In the genomic region with DNA sequence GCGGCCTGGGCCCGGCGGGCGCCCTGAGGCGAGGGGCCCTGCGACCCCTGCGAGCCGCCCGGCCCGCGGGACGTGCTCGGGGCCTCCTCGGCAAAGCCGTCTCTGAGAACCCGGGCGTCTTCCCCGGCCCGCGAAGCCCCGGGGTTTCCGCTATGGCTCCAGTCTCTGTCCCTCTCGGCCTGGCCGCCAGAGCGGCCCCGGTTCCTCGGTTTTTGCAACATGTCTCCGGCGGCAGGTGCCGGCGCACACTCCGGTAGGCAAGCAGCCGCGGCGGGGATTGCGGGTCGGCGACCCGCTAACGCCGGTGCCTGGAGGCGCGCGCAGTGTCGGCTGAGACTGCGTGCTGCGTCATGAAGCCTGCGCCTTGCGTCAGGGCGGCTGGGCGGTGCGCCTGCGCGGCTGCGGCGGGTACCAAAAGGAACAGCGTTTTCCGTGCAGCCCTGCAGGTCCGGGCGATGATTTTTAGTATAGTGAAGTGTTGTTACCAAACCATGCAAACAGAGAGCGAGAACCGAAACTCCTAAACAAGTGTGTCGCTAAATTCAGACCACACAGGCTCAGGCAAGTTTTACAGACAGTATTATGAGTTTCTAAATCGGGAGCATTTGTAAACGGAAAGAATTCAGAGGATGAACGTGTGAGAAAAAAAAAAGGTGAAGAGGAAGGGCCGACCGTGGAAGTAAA, we compare ENCODE assay signal across 1 cellular context.
TF ChIP-seq lines count a peak whose summit lies in the region.

TSS of gene NSMCE3 (minus strand) at position 338 of the 684 bp plus-strand sequence. CDS start at position 221, 117 bp downstream.

TF ChIP-seq in HepG2, 621 proteins besides CTCF, POLR2A, EP300 and RAD21 (continued from another document and continues in another):
- TF ChIP-seq, protein P1, sequence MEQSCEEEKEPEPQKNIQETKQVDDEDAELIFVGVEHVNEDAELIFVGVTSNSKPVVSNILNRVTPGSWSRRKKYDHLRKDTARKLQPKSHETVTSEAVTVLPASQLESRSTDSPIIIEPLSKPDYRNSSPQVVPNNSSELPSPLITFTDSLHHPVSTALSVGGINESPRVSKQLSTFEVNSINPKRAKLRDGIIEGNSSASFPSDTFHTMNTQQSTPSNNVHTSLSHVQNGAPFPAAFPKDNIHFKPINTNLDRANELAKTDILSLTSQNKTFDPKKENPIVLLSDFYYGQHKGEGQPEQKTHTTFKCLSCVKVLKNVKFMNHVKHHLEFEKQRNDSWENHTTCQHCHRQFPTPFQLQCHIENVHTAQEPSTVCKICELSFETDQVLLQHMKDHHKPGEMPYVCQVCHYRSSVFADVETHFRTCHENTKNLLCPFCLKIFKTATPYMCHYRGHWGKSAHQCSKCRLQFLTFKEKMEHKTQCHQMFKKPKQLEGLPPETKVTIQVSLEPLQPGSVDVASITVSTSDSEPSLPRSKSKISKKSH (CRISPR knock-in tag; IDR thresholded peaks at IDR 0.05; ENCODE audit: borderline replicate concordance): peak; percentile 58; the same call in 1 of the 2 replicates
- TF ChIP-seq NFYB (CRISPR knock-in tag; IDR thresholded peaks at IDR 0.05) (peak; percentile 38), NFE2 (CRISPR knock-in tag; IDR thresholded peaks at IDR 0.05) (no peak), KLF6 (CRISPR knock-in tag; IDR thresholded peaks at IDR 0.05) (peak; percentile 78), GTF3A (CRISPR knock-in tag; conservative IDR thresholded peaks at IDR 0.05) (no peak), HOXA5 (CRISPR knock-in tag; IDR thresholded peaks at IDR 0.05) (0 out of 2 replicates have a peak, but pooled peaks have one; percentile 48), TEAD3 (CRISPR knock-in tag; optimal IDR thresholded peaks at IDR 0.05; ENCODE audit: borderline replicate concordance) (no peak), IRF9 (CRISPR knock-in tag; IDR thresholded peaks at IDR 0.05; ENCODE audit: borderline replicate concordance) (peak; percentile 50; the same call in 1 of the 2 replicates), CREB1 (IDR thresholded peaks at IDR 0.05) (peak; percentile 79), CREB1 (CRISPR knock-in tag; IDR thresholded peaks at IDR 0.05) (peak; percentile 75; the same call in 1 of the 2 replicates), TMF1 (CRISPR knock-in tag; IDR thresholded peaks at IDR 0.05; ENCODE audit: low read depth) (no peak), ZNF317 (CRISPR knock-in tag; IDR thresholded peaks at IDR 0.05) (no peak), ZNF274 (CRISPR knock-in tag; IDR thresholded peaks at IDR 0.05) (peak; percentile 91), TBP (CRISPR knock-in tag; IDR thresholded peaks at IDR 0.05) (no peak), PHF8 (CRISPR knock-in tag; IDR thresholded peaks at IDR 0.05) (peak; percentile 98), ISX (CRISPR knock-in tag; conservative IDR thresholded peaks at IDR 0.05) (peak; percentile 39; the same call in 1 of the 2 replicates), YEATS4 (CRISPR knock-in tag; IDR thresholded peaks at IDR 0.05; ENCODE audit: borderline replicate concordance) (peak; percentile 65), MTA1 (CRISPR knock-in tag; IDR thresholded peaks at IDR 0.05; ENCODE audit: borderline replicate concordance) (peak; percentile 36; the same call in 1 of the 2 replicates), THAP7 (CRISPR knock-in tag; IDR thresholded peaks at IDR 0.05) (0 out of 2 replicates have a peak, but pooled peaks have one; percentile 35), ZBTB7B (CRISPR knock-in tag; IDR thresholded peaks at IDR 0.05) (0 out of 2 replicates have a peak, but pooled peaks have one; percentile 32), ATF2 (CRISPR knock-in tag; IDR thresholded peaks at IDR 0.05) (peak; percentile 47), ZNF670 (CRISPR knock-in tag; IDR thresholded peaks at IDR 0.05; ENCODE audit: borderline replicate concordance) (0 out of 2 replicates have a peak, but pooled peaks have one; percentile 39), CHCHD3 (CRISPR knock-in tag; IDR thresholded peaks at IDR 0.05) (no peak), ZKSCAN5 (CRISPR knock-in tag; IDR thresholded peaks at IDR 0.05) (no peak), SNAPC5 (CRISPR knock-in tag; IDR thresholded peaks at IDR 0.05; ENCODE audit: borderline replicate concordance) (0 out of 2 replicates have a peak, but pooled peaks have one; percentile 73), RBM22 (optimal IDR thresholded peaks at IDR 0.05; ENCODE audit: low read length) (no peak), SP5 (CRISPR knock-in tag; IDR thresholded peaks at IDR 0.05; ENCODE audit: borderline replicate concordance, low read depth) (no peak), ZSCAN20 (CRISPR knock-in tag; IDR thresholded peaks at IDR 0.05; ENCODE audit: borderline replicate concordance) (peak; percentile 74; the same call in 1 of the 2 replicates), TIGD3 (CRISPR knock-in tag; IDR thresholded peaks at IDR 0.05; ENCODE audit: borderline replicate concordance) (peak; percentile 47; the same call in 1 of the 2 replicates), RNF2 (conservative IDR thresholded peaks at IDR 0.05; ENCODE audit: low read depth) (no peak; the same call in 1 of the 2 replicates), MYPOP (CRISPR knock-in tag; IDR thresholded peaks at IDR 0.05) (peak; percentile 99), ZNF766 (CRISPR knock-in tag; IDR thresholded peaks at IDR 0.05; ENCODE audit: borderline replicate concordance) (peak; percentile 27; the same call in 1 of the 2 replicates), ZSCAN30 (CRISPR knock-in tag; IDR thresholded peaks at IDR 0.05) (no peak), FLYWCH1 (CRISPR knock-in tag; IDR thresholded peaks at IDR 0.05) (0 out of 2 replicates have a peak, but pooled peaks have one; percentile 45), RBM39 (IDR thresholded peaks at IDR 0.05; ENCODE audit: low read depth, low read length, poor library complexity, severe bottlenecking) (no peak), ZMAT3 (CRISPR knock-in tag; conservative IDR thresholded peaks at IDR 0.05) (peak; percentile 30; the same call in 1 of the 2 replicates), ATF1 (CRISPR knock-in tag; IDR thresholded peaks at IDR 0.05) (peak; percentile 46), ZNF547 (CRISPR knock-in tag; IDR thresholded peaks at IDR 0.05) (peak; percentile 78), ZNF138 (CRISPR knock-in tag; IDR thresholded peaks at IDR 0.05; ENCODE audit: low read depth) (no peak), GABPB1 (CRISPR knock-in tag; IDR thresholded peaks at IDR 0.05) (peak; percentile 81), HMG20A (CRISPR knock-in tag; IDR thresholded peaks at IDR 0.05; ENCODE audit: borderline replicate concordance) (no peak)
- TF ChIP-seq, protein P2, sequence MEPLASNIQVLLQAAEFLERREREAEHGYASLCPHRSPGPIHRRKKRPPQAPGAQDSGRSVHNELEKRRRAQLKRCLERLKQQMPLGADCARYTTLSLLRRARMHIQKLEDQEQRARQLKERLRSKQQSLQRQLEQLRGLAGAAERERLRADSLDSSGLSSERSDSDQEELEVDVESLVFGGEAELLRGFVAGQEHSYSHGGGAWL (CRISPR knock-in tag; IDR thresholded peaks at IDR 0.05): no peak
- TF ChIP-seq, protein P3, sequence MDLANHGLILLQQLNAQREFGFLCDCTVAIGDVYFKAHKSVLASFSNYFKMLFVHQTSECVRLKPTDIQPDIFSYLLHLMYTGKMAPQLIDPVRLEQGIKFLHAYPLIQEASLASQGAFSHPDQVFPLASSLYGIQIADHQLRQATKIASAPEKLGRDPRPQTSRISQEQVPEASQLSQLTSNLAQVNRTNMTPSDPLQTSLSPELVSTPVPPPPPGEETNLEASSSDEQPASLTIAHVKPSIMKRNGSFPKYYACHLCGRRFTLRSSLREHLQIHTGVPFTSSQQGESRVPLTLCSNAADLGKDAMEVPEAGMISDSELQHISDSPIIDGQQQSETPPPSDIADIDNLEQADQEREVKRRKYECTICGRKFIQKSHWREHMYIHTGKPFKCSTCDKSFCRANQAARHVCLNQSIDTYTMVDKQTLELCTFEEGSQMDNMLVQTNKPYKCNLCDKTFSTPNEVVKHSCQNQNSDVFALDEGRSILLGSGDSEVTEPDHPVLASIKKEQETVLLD (CRISPR knock-in tag; IDR thresholded peaks at IDR 0.05; ENCODE audit: low read depth): 0 out of 2 replicates have a peak, but pooled peaks have one; percentile 30
- TF ChIP-seq, protein P4, sequence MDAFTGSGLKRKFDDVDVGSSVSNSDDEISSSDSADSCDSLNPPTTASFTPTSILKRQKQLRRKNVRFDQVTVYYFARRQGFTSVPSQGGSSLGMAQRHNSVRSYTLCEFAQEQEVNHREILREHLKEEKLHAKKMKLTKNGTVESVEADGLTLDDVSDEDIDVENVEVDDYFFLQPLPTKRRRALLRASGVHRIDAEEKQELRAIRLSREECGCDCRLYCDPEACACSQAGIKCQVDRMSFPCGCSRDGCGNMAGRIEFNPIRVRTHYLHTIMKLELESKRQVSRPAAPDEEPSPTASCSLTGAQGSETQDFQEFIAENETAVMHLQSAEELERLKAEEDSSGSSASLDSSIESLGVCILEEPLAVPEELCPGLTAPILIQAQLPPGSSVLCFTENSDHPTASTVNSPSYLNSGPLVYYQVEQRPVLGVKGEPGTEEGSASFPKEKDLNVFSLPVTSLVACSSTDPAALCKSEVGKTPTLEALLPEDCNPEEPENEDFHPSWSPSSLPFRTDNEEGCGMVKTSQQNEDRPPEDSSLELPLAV (CRISPR knock-in tag; conservative IDR thresholded peaks at IDR 0.05; ENCODE audit: low read depth): no peak
- TF ChIP-seq, protein P5, sequence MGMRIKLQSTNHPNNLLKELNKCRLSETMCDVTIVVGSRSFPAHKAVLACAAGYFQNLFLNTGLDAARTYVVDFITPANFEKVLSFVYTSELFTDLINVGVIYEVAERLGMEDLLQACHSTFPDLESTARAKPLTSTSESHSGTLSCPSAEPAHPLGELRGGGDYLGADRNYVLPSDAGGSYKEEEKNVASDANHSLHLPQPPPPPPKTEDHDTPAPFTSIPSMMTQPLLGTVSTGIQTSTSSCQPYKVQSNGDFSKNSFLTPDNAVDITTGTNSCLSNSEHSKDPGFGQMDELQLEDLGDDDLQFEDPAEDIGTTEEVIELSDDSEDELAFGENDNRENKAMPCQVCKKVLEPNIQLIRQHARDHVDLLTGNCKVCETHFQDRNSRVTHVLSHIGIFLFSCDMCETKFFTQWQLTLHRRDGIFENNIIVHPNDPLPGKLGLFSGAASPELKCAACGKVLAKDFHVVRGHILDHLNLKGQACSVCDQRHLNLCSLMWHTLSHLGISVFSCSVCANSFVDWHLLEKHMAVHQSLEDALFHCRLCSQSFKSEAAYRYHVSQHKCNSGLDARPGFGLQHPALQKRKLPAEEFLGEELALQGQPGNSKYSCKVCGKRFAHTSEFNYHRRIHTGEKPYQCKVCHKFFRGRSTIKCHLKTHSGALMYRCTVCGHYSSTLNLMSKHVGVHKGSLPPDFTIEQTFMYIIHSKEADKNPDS (CRISPR knock-in tag; IDR thresholded peaks at IDR 0.05): no peak
- TF ChIP-seq, protein P6, sequence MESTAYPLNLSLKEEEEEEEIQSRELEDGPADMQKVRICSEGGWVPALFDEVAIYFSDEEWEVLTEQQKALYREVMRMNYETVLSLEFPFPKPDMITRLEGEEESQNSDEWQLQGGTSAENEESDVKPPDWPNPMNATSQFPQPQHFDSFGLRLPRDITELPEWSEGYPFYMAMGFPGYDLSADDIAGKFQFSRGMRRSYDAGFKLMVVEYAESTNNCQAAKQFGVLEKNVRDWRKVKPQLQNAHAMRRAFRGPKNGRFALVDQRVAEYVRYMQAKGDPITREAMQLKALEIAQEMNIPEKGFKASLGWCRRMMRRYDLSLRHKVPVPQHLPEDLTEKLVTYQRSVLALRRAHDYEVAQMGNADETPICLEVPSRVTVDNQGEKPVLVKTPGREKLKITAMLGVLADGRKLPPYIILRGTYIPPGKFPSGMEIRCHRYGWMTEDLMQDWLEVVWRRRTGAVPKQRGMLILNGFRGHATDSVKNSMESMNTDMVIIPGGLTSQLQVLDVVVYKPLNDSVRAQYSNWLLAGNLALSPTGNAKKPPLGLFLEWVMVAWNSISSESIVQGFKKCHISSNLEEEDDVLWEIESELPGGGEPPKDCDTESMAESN (CRISPR knock-in tag; conservative IDR thresholded peaks at IDR 0.05): peak; percentile 62; the same call in 1 of the 2 replicates
